ENCODE assay signal across 11 cellular contexts in the genomic region with DNA sequence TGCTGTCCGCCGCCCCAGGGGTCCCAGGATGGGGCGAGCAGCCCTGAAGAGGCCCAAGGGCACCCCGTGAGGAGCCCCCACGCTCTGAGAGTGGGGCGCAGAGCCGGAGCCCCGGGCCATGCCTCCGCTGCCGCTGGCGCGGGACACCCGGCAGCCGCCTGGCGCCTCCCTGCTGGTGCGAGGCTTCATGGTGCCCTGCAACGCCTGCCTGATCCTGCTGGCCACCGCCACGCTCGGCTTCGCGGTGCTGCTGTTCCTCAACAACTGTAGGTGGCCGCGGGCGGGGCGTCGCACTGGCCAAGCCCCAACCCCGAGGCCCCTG. TPM values are rescaled to one million over a fixed set of nuclear protein-coding genes. Genes with fewer than 3 reads are reported as not detected.
A peak's percentile ranks its signal among the peaks of the same experiment; 100 is the strongest.
DNase-seq lines count a peak whose midpoint lies in the region; ATAC-seq and TF ChIP-seq lines count a peak whose summit lies in the region.
"Had no signal": no experiment of that assay in that cellular context is flagged by ENCODE, and none has a peak within 500 bp of the region (broad histone marks: within the 10 kb centered on the region; RNA-seq: fewer than 3 reads in every experiment).

No MANE protein-coding gene starts in this region.

- no peak for TF ChIP-seq CTCF in heart left ventricle (IDR thresholded peaks at IDR 0.05)

- H3K4me1 ChIP-seq in heart left ventricle = peaks cover 3 to 32% (median 14%) of the 10 kb centered on the region in 12 donors

- no peak for ATAC-seq in heart left ventricle
- ATAC-seq in left cardiac atrium = no peak
- no peak for ATAC-seq in stimulated activated memory B cell treated with anti-CD40 and anti-IgM and Interleukin-4, amounts not matched to agents 10 μg/mL and 1 μg/mL and 100 μg/mL, for 72 hours
- ATAC-seq: sciatic nerve had no signal

- DNase-seq in heart left ventricle (no peak), left cardiac atrium (no peak), SIG-M5 treated with dmso at 0.1 percent for 504 hours (lab: John Stamatoyannopoulos, UW; ENCODE audit: unreplicated experiment) (no peak), COR-L47 (lab: John Stamatoyannopoulos, UW) (no peak)
- DNase-seq: AML-193; effector CD8-positive, alpha-beta T cell; NCI-H1436; SHP77 had no signal

- H3K36me3 Mint-ChIP-seq in dendritic cell treated with granulocyte-macrophage colony-stimulating factor and Interleukin-4, amounts not matched to agents 40 ng/mL and 50 ng/mL, for 4 days (ENCODE audit: low read depth) = peaks cover 21% of the 10 kb centered on the region
- H3K36me3 Mint-ChIP-seq in stimulated activated memory B cell treated with anti-CD40 and anti-IgM and Interleukin-4, amounts not matched to agents 10 μg/mL and 1 μg/mL and 100 μg/mL, for 72 hours = no peaks in the 10 kb centered on the region

- peaks cover 0 to 57% (median 0%) of the 10 kb centered on the region in 9 donors for H3K27me3 ChIP-seq in heart left ventricle

- H3K9me3 ChIP-seq in heart left ventricle = no peaks in the 10 kb centered on the region

- H3K27me3 Mint-ChIP-seq in dendritic cell treated with granulocyte-macrophage colony-stimulating factor and Interleukin-4, amounts not matched to agents 40 ng/mL and 50 ng/mL, for 4 days = peaks cover 56% of the 10 kb centered on the region
- H3K27me3 Mint-ChIP-seq in stimulated activated memory B cell treated with anti-CD40 and anti-IgM and Interleukin-4, amounts not matched to agents 10 μg/mL and 1 μg/mL and 100 μg/mL, for 72 hours = peaks cover 14% of the 10 kb centered on the region

- peak overlapping the region in 8 of 12 donors; percentile 16 to 58 (median 38) for H3K4me3 ChIP-seq in heart left ventricle

- intact Hi-C loops in heart left ventricle (cut with DNase I) = loop anchor here in 3 of 10 donors (5.0 to 10.0 kb wide), 4 partner anchors 80 to 330 kb away; a partner anchor contains a TSS
- intact Hi-C loops in left cardiac atrium (cut with DNase I) = no loop called here
- intact Hi-C loops in dendritic cell treated with granulocyte-macrophage colony-stimulating factor and Interleukin-4, amounts not matched to agents 40 ng/mL and 50 ng/mL, for 4 days (cut with micrococcal nuclease) = no loop called here

- H3K9me3 Mint-ChIP-seq in dendritic cell treated with granulocyte-macrophage colony-stimulating factor and Interleukin-4, amounts not matched to agents 40 ng/mL and 50 ng/mL, for 4 days = no peaks in the 10 kb centered on the region
- H3K9me3 Mint-ChIP-seq in stimulated activated memory B cell treated with anti-CD40 and anti-IgM and Interleukin-4, amounts not matched to agents 10 μg/mL and 1 μg/mL and 100 μg/mL, for 72 hours = no peaks in the 10 kb centered on the region

- H3K36me3 ChIP-seq in heart left ventricle = no peaks in the 10 kb centered on the region

- no peak overlapping the region for H3K27ac Mint-ChIP-seq in dendritic cell treated with granulocyte-macrophage colony-stimulating factor and Interleukin-4, amounts not matched to agents 40 ng/mL and 50 ng/mL, for 4 days
- H3K27ac Mint-ChIP-seq in stimulated activated memory B cell treated with anti-CD40 and anti-IgM and Interleukin-4, amounts not matched to agents 10 μg/mL and 1 μg/mL and 100 μg/mL, for 72 hours = peak overlapping the region; percentile 75

- H3K4me1 Mint-ChIP-seq in dendritic cell treated with granulocyte-macrophage colony-stimulating factor and Interleukin-4, amounts not matched to agents 40 ng/mL and 50 ng/mL, for 4 days (ENCODE audit: low read depth) = peaks cover 38% of the 10 kb centered on the region
- H3K4me1 Mint-ChIP-seq in stimulated activated memory B cell treated with anti-CD40 and anti-IgM and Interleukin-4, amounts not matched to agents 10 μg/mL and 1 μg/mL and 100 μg/mL, for 72 hours = peaks cover 48% of the 10 kb centered on the region

- peak overlapping the region; percentile 62 for H3K4me3 Mint-ChIP-seq in dendritic cell treated with granulocyte-macrophage colony-stimulating factor and Interleukin-4, amounts not matched to agents 40 ng/mL and 50 ng/mL, for 4 days
- H3K4me3 Mint-ChIP-seq in stimulated activated memory B cell treated with anti-CD40 and anti-IgM and Interleukin-4, amounts not matched to agents 10 μg/mL and 1 μg/mL and 100 μg/mL, for 72 hours = peak overlapping the region; percentile 78

- no peak for TF ChIP-seq POLR2A in heart left ventricle (IDR thresholded peaks at IDR 0.05)

- no peak overlapping the region for H3K27ac ChIP-seq in heart left ventricle

- 47 to 70% (median 56%) methylated on average over 24 to 28 of the region's 28 CpGs; no CpG with 5 or more reads in 1 of the 4 donors for WGBS in heart left ventricle, 4 donors

RNA-seq across cellular contexts. Expression of a gene that starts 14.5 kb away (rescaled TPM):
- total RNA-seq in heart left ventricle = 10 to 100 TPM in 8 of 9 donors, 1 to 10 TPM in 1; 9.7 to 45.7 (median 22.7) TPM
- 10 to 100 TPM; 11.8 to 14.1 TPM for polyA plus RNA-seq in heart left ventricle
- total RNA-seq in left cardiac atrium = 10 to 100 TPM; 14.8 to 25.7 TPM

RNA-seq across cellular contexts. Expression of a gene that starts 21.1 kb away (rescaled TPM):
- total RNA-seq in heart left ventricle (100 to 1,000 TPM in 1 of 9 donors, 10 to 100 TPM in 8; 17.0 to 189 (median 32.8) TPM), left cardiac atrium (10 to 100 TPM; 13.4 to 42.3 TPM)
- 10 to 100 TPM; 34.4 to 76.5 TPM for polyA plus RNA-seq in heart left ventricle

RNA-seq across cellular contexts. Expression of a gene that starts 34.5 kb away (rescaled TPM):
- total RNA-seq in heart left ventricle (10 to 100 TPM; 26.8 to 98.1 (median 42.0) TPM), left cardiac atrium (10 to 100 TPM; 42.1 to 68.3 TPM)
- polyA plus RNA-seq in heart left ventricle = 10 to 100 TPM; 25.7 to 29.2 TPM

RNA-seq across cellular contexts. Expression of a gene that starts 39.7 kb away (rescaled TPM):
- not detected for total RNA-seq in heart left ventricle
- not detected for polyA plus RNA-seq in heart left ventricle
- not detected for total RNA-seq in left cardiac atrium
- total RNA-seq: sciatic nerve had no signal

RNA-seq across cellular contexts. Expression of a gene that starts 52.5 kb away (rescaled TPM):
- total RNA-seq in heart left ventricle = 100 to 1,000 TPM in 6 of 9 donors, 10 to 100 TPM in 3; 52.8 to 149 (median 104) TPM
- 100 to 1,000 TPM in 1 of 2 donors, 10 to 100 TPM in 1; 53.3 to 353 TPM for polyA plus RNA-seq in heart left ventricle
- total RNA-seq in left cardiac atrium = 10 to 100 TPM; 78.9 to 85.5 TPM
- total RNA-seq: sciatic nerve had no signal
